ENCODE assay signal across 23 cellular contexts in genomic region chr7:71712653-71713180, GRCh38.
"Had no signal": no experiment of that assay in that cellular context is flagged by ENCODE, and none has a peak within 500 bp of the region (broad histone marks: within the 10 kb centered on the region; RNA-seq: fewer than 3 reads in every experiment).

No MANE protein-coding gene starts in this region.

- H3K4me3 ChIP-seq: lower lobe of right lung, psoas muscle, right lobe of liver, smooth muscle cell, transverse colon, upper lobe of left lung, vagina had no signal

- H3K9ac ChIP-seq: parathyroid adenoma had no signal

- H3K79me2 ChIP-seq: parathyroid adenoma had no signal

- H3K27me3 ChIP-seq: neutrophil, right lobe of liver, transverse colon, upper lobe of left lung, vagina had no signal

- H3K4me1 ChIP-seq: lower lobe of right lung, parathyroid adenoma, psoas muscle, right lobe of liver, transverse colon, upper lobe of left lung, vagina had no signal

- DNase-seq: immature natural killer cell; lower lobe of right lung; mammary epithelial cell; mesenchymal stem cell; naive thymus-derived CD8-positive, alpha-beta T cell; occipital lobe; psoas muscle; right lobe of liver; stimulated activated CD4-positive, alpha-beta T cell treated with anti-CD3 and anti-CD28 coated beads, Interleukin-1b, Interleukin-23, amount 100 ng/mL, for 48 hours; stimulated activated CD4-positive, alpha-beta T cell treated with anti-CD3 and anti-CD28 coated beads, Interleukin-2, amount 100 ng/mL, for 48 hours; stimulated activated CD4-positive, alpha-beta T cell treated with anti-CD3 and anti-CD28 coated beads, Interleukin-4, amount 100 ng/mL, for 4 hours; stimulated activated CD8-positive, alpha-beta memory T cell treated with anti-CD3 and anti-CD28 coated beads, Interleukin-4, amount 100 ng/mL, for 48 hours; stimulated activated naive CD4-positive, alpha-beta T cell treated with Interleukin-2 at 50 U/mL for 16 hours; stimulated activated naive CD8-positive, alpha-beta T cell treated with anti-CD3 and anti-CD28 coated beads, Interleukin-15, amount 100 ng/mL, for 72 hours; transverse colon had no signal

- H3K9me3 ChIP-seq: lower lobe of right lung, neutrophil, psoas muscle, right lobe of liver, transverse colon, upper lobe of left lung, vagina had no signal

- FAIRE-seq: islet of Langerhans, kidney had no signal

- H3K4me2 ChIP-seq: smooth muscle cell had no signal

- ATAC-seq: naive thymus-derived CD8-positive, alpha-beta T cell; psoas muscle; stimulated activated memory B cell treated with anti-CD40 and anti-IgM and Interleukin-4, amounts not matched to agents 10 μg/mL and 1 μg/mL and 100 μg/mL, for 72 hours; stimulated activated naive CD8-positive, alpha-beta T cell treated with anti-CD3 and anti-CD28 coated beads, Interleukin-15, amount 100 ng/mL, for 72 hours had no signal

- H3K27ac ChIP-seq: lower lobe of right lung, neutrophil, parathyroid adenoma, psoas muscle, right lobe of liver, transverse colon, upper lobe of left lung, vagina had no signal

- H2AFZ ChIP-seq: parathyroid adenoma had no signal

- H3K36me3 ChIP-seq: lower lobe of right lung, neutrophil, right lobe of liver, transverse colon, upper lobe of left lung, vagina had no signal
